ENCODE assay signal across 8 cellular contexts in the genomic region with DNA sequence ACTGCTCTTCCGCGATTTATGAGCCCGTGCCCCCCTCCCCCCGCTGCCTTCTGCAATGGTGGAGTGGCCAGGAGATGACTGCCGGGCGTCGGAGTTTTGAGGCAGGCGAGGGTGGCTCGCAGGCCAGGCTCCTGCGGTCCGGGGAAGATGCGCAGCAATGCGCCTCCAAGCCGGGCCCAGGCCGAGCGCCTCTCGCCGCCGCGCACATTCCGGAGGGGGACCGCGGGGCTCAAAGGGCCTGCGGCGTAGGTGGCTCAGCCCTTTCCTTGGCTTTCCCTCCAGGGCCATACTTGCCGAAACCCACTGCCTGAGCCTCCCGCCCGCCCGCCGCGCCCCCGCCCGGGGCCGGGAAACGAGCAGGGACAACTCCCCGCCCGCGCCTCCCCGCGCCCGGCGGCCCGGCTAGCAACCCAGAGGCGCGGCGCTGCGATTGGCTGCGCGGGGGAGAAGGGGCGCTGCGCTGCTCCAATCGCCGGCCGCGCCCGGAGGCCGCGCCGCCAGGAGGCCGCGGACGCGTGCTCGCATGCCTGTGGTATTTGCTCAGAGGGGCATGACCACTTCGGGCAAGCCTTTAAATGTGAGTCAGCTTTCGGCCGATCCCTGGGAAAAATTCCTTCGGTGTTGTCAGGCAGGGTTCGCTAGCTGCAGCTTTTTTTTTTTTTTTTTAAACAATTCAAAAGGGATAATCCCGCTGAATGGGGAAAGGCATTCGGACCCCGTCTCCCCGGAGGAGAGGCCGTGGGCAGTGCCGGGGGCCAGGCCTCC.
DNase-seq lines count a peak whose midpoint lies in the region; TF ChIP-seq lines count a peak whose summit lies in the region.

No MANE protein-coding gene starts in this region.

- no peaks in the 10 kb centered on the region for H3K36me3 Mint-ChIP-seq in mesothelial cell of epicardium

- TF ChIP-seq CTCF in mesothelial cell of epicardium (IDR thresholded peaks at IDR 0.05; ENCODE audit: unreplicated experiment), result no peak

- no peak overlapping the region for H3K9ac ChIP-seq in Karpas-422 (ENCODE audit: low read length)

- peak overlapping the region; percentile 42 for H3K4me3 Mint-ChIP-seq in mesothelial cell of epicardium

- no peaks in the 10 kb centered on the region for H3K27me3 ChIP-seq in Karpas-422 (ENCODE audit: low read length)

- H3K9me2 ChIP-seq in Karpas-422 (replicated peaks; ENCODE audit: insufficient read depth, low read length), result no peaks in the 10 kb centered on the region

- H2AFZ ChIP-seq in Karpas-422 (ENCODE audit: low read length), result no peak overlapping the region

- H3K27ac Mint-ChIP-seq in mesothelial cell of epicardium, result peak overlapping the region; percentile 97

- no peaks in the 10 kb centered on the region for H3K36me3 ChIP-seq in Karpas-422 (ENCODE audit: insufficient read depth, low read length)

- H4K20me1 ChIP-seq in Karpas-422 (ENCODE audit: insufficient read depth, low read depth, low read length), result no peaks in the 10 kb centered on the region

- no peak overlapping the region for H3K27ac ChIP-seq in Karpas-422 (ENCODE audit: low read length)

- H3K4me2 ChIP-seq in Karpas-422 (ENCODE audit: low read depth, low read length, poor library complexity, severe bottlenecking), result no peak overlapping the region

- H3K4me1 Mint-ChIP-seq in mesothelial cell of epicardium, result peaks cover 53% of the 10 kb centered on the region

- DNase-seq in COLO829 (ENCODE audit: low spot score) (peak; percentile 92), GOT3 (lab: John Stamatoyannopoulos, UW) (peak; percentile 80), NCI-H2171 treated with DMSO at 0.1 percent for 48 hours (lab: John Stamatoyannopoulos, UW) (peak; percentile 36), activated T-cell treated with anti-CD3 and anti-CD28 coated beads for 24 hours (ENCODE audit: low read depth) (peak; percentile 62), epidermal melanocyte (ENCODE audit: insufficient read length, low spot score) (peak; percentile 94), mesothelial cell of epicardium (ENCODE audit: low spot score in 2 of 2, unreplicated experiment in 2 of 2) (peak; percentile 91 to 92), Karpas-422 (no peak)
- peak; percentile 45 for DNase-seq in stimulated activated CD8-positive, alpha-beta memory T cell treated with anti-CD3 and anti-CD28 coated beads, Interleukin-12 subunit alpha, Interleukin-12 subunit beta, amount 100 ng/mL, for 24 hours (ENCODE audit: extremely low read depth)

- H3K9me3 ChIP-seq in Karpas-422 (ENCODE audit: low read length), result no peaks in the 10 kb centered on the region

- no peaks in the 10 kb centered on the region for H3K4me1 ChIP-seq in Karpas-422 (ENCODE audit: low read length)

- H3K27me3 Mint-ChIP-seq in mesothelial cell of epicardium (ENCODE audit: low read depth), result no peaks in the 10 kb centered on the region

- no peaks in the 10 kb centered on the region for H3K79me2 ChIP-seq in Karpas-422 (ENCODE audit: low read length)

- no peaks in the 10 kb centered on the region for H3K9me3 Mint-ChIP-seq in mesothelial cell of epicardium

- H3K4me3 ChIP-seq in Karpas-422 (ENCODE audit: low read length), result no peak overlapping the region
